18 cellular contexts compared by ENCODE assay signal in genomic region chr22:41177626-41178424, GRCh38. TPM values are rescaled to one million over a fixed set of nuclear protein-coding genes. Genes with fewer than 3 reads are reported as not detected.
DNase-seq lines count a peak whose midpoint lies in the region; TF ChIP-seq lines count a peak whose summit lies in the region.
"Had no signal": no experiment of that assay in that cellular context is flagged by ENCODE, and none has a peak within 500 bp of the region (broad histone marks: within the 10 kb centered on the region; RNA-seq: fewer than 3 reads in every experiment).

No MANE protein-coding gene starts in this region.

- DNase-seq in activated T-cell treated with anti-CD3 and anti-CD28 coated beads, Interleukin-2, amount 50 U/mL, for 24 hours = no peak
- DNase-seq in activated T-cell treated with anti-CD3 and anti-CD28 coated beads for 4 hours (no peak), chondrocyte (ENCODE audit: low spot score) (no peak), myocyte (ENCODE audit: low read depth) (peak; percentile 62), type B pancreatic cell (ENCODE audit: extremely low spot score, unreplicated experiment) (peak; percentile 57), erythroblast (lab: John Stamatoyannopoulos, UW) (no peak), NK-92 (lab: John Stamatoyannopoulos, UW; ENCODE audit: unreplicated experiment) (no peak), cerebellum (ENCODE audit: low spot score) (no peak)
- DNase-seq: activated CD4-positive, alpha-beta T cell treated with anti-CD3 and anti-CD28 coated beads, Interleukin-2, amount 10 ng/mL, durations not matched to agents 24 days and 14 days; activated naive CD4-positive, alpha-beta T cell treated with anti-CD3 and anti-CD28 coated beads, Interleukin-2, amount 10 ng/mL, durations not matched to agents 7 days and 5 days; Calu3; EL; foreskin melanocyte; kidney glomerular epithelial cell; NCI-H526; stimulated activated naive CD4-positive, alpha-beta T cell had no signal

- H3K27ac Mint-ChIP-seq in activated T-cell treated with anti-CD3 and anti-CD28 coated beads, Interleukin-2, amount 50 U/mL, for 24 hours = peak overlapping the region; percentile 35
- peak overlapping the region; percentile 17 for H3K27ac Mint-ChIP-seq in chondrocyte (ENCODE audit: unreplicated experiment)
- no peak overlapping the region for H3K27ac Mint-ChIP-seq in type B pancreatic cell
- H3K27ac Mint-ChIP-seq: activated CD4-positive, alpha-beta T cell treated with anti-CD3 and anti-CD28 coated beads, Interleukin-2, amount 10 ng/mL, durations not matched to agents 24 days and 14 days; activated naive CD4-positive, alpha-beta T cell treated with anti-CD3 and anti-CD28 coated beads, Interleukin-2, amount 10 ng/mL, durations not matched to agents 7 days and 5 days; dendritic cell treated with granulocyte-macrophage colony-stimulating factor and Interleukin-4, amounts not matched to agents 40 ng/mL and 50 ng/mL, for 4 days; nephron had no signal

- peaks cover 14% of the 10 kb centered on the region for H3K4me1 Mint-ChIP-seq in activated T-cell treated with anti-CD3 and anti-CD28 coated beads, Interleukin-2, amount 50 U/mL, for 24 hours (ENCODE audit: low read depth)
- H3K4me1 Mint-ChIP-seq in chondrocyte (ENCODE audit: low read depth) (peaks cover 38% of the 10 kb centered on the region), type B pancreatic cell (ENCODE audit: unreplicated experiment) (no peaks in the 10 kb centered on the region)

- H3K9me3 Mint-ChIP-seq in activated T-cell treated with anti-CD3 and anti-CD28 coated beads, Interleukin-2, amount 50 U/mL, for 24 hours = no peaks in the 10 kb centered on the region
- H3K9me3 Mint-ChIP-seq in chondrocyte (ENCODE audit: low read depth) (no peaks in the 10 kb centered on the region), type B pancreatic cell (peaks cover 3% of the 10 kb centered on the region)
- H3K9me3 Mint-ChIP-seq: activated CD4-positive, alpha-beta T cell treated with anti-CD3 and anti-CD28 coated beads, Interleukin-2, amount 10 ng/mL, durations not matched to agents 24 days and 14 days; activated naive CD4-positive, alpha-beta T cell treated with anti-CD3 and anti-CD28 coated beads, Interleukin-2, amount 10 ng/mL, durations not matched to agents 7 days and 5 days; dendritic cell treated with granulocyte-macrophage colony-stimulating factor and Interleukin-4, amounts not matched to agents 40 ng/mL and 50 ng/mL, for 4 days; nephron had no signal

- TF ChIP-seq CTCF in chondrocyte (IDR thresholded peaks at IDR 0.05) = no peak
- no peak for TF ChIP-seq CTCF in type B pancreatic cell (conservative IDR thresholded peaks at IDR 0.05)

- no peak overlapping the region for H3K4me3 Mint-ChIP-seq in activated T-cell treated with anti-CD3 and anti-CD28 coated beads, Interleukin-2, amount 50 U/mL, for 24 hours
- H3K4me3 Mint-ChIP-seq in chondrocyte (ENCODE audit: unreplicated experiment) = no peak overlapping the region
- H3K4me3 Mint-ChIP-seq in type B pancreatic cell = no peak overlapping the region
- H3K4me3 Mint-ChIP-seq: activated CD4-positive, alpha-beta T cell treated with anti-CD3 and anti-CD28 coated beads, Interleukin-2, amount 10 ng/mL, durations not matched to agents 24 days and 14 days; activated naive CD4-positive, alpha-beta T cell treated with anti-CD3 and anti-CD28 coated beads, Interleukin-2, amount 10 ng/mL, durations not matched to agents 7 days and 5 days; dendritic cell treated with granulocyte-macrophage colony-stimulating factor and Interleukin-4, amounts not matched to agents 40 ng/mL and 50 ng/mL, for 4 days; nephron had no signal

- peaks cover 75% of the 10 kb centered on the region for H3K36me3 Mint-ChIP-seq in activated T-cell treated with anti-CD3 and anti-CD28 coated beads, Interleukin-2, amount 50 U/mL, for 24 hours (ENCODE audit: low read depth)
- H3K36me3 Mint-ChIP-seq in chondrocyte (ENCODE audit: low read depth) (peaks cover 40% of the 10 kb centered on the region), type B pancreatic cell (peaks cover 41% of the 10 kb centered on the region)

- no peak for TF ChIP-seq POLR2A in erythroblast (IDR thresholded peaks at IDR 0.05; ENCODE audit: low read length)

- no peaks in the 10 kb centered on the region for H3K27me3 Mint-ChIP-seq in activated T-cell treated with anti-CD3 and anti-CD28 coated beads, Interleukin-2, amount 50 U/mL, for 24 hours
- no peaks in the 10 kb centered on the region for H3K27me3 Mint-ChIP-seq in chondrocyte (ENCODE audit: low read depth)
- no peaks in the 10 kb centered on the region for H3K27me3 Mint-ChIP-seq in type B pancreatic cell
- H3K27me3 Mint-ChIP-seq: activated CD4-positive, alpha-beta T cell treated with anti-CD3 and anti-CD28 coated beads, Interleukin-2, amount 10 ng/mL, durations not matched to agents 24 days and 14 days; activated naive CD4-positive, alpha-beta T cell treated with anti-CD3 and anti-CD28 coated beads, Interleukin-2, amount 10 ng/mL, durations not matched to agents 7 days and 5 days; dendritic cell treated with granulocyte-macrophage colony-stimulating factor and Interleukin-4, amounts not matched to agents 40 ng/mL and 50 ng/mL, for 4 days had no signal

RNA-seq across cellular contexts. Expression of gene L3MBTL2, which starts 27.3 kb away (rescaled TPM):
- total RNA-seq in chondrocyte (16.6 to 27.1 TPM (median 17.7 TPM) in 3 replicates), myocyte (14.5 and 17.7 TPM in 2 replicates), type B pancreatic cell (ENCODE audit: low replicate concordance) (24.5 and 32.7 TPM in 2 replicates), cerebellum (16.6 TPM)
- polyA plus RNA-seq in myocyte (2012) = 15.1 TPM

Comparison
In these comparisons a context has a peak if more than half of its experiments do, and no peak if none do; other contexts are left out.
1. DNase-seq: peak in myocyte (single experiment) and type B pancreatic cell (single experiment); none in activated T-cell treated with anti-CD3 and anti-CD28 coated beads, Interleukin-2, amount 50 U/mL, for 24 hours (single experiment), activated T-cell treated with anti-CD3 and anti-CD28 coated beads for 4 hours (single experiment), chondrocyte (single experiment), erythroblast (0 of 2), NK-92 (single experiment) and cerebellum (single experiment).